In genomic region chr2:19807346-19807745, GRCh38 we compare ENCODE assay signal across 29 cellular contexts.
"Had no signal": no experiment of that assay in that cellular context is flagged by ENCODE, and none has a peak within 500 bp of the region (broad histone marks: within the 10 kb centered on the region; RNA-seq: fewer than 3 reads in every experiment).

No MANE protein-coding gene starts in this region.

- H3K4me3 ChIP-seq: colonic mucosa, lower lobe of right lung, ovary, prostate gland, smooth muscle cell, tibial nerve had no signal

- H3K36me3 ChIP-seq: colonic mucosa, lower lobe of right lung, neutrophil, ovary, prostate gland, tibial nerve had no signal

- H3K4me1 Mint-ChIP-seq: activated CD4-positive, alpha-beta memory T cell treated with anti-CD3 and anti-CD28 coated beads, Interleukin-2, amount 10 ng/mL, durations not matched to agents 7 days and 5 days; activated CD4-positive, alpha-beta T cell treated with anti-CD3 and anti-CD28 coated beads, Interleukin-2, amount 10 ng/mL, durations not matched to agents 7 days and 5 days; stimulated activated naive CD8-positive, alpha-beta T cell treated with anti-CD3 and anti-CD28 coated beads, Interleukin-15, amount 100 ng/mL, for 72 hours had no signal

- DNase-seq: activated CD4-positive, alpha-beta memory T cell treated with anti-CD3 and anti-CD28 coated beads, Interleukin-2, amount 10 ng/mL, durations not matched to agents 7 days and 5 days; activated CD4-positive, alpha-beta T cell treated with anti-CD3 and anti-CD28 coated beads, Interleukin-2, amount 10 ng/mL, durations not matched to agents 7 days and 5 days; activated CD4-positive, CD25-positive, alpha-beta regulatory T cell treated with anti-CD3 and anti-CD28 coated beads, Interleukin-2, amount 50 U/mL, for 72 hours; activated CD8-positive, alpha-beta memory T cell treated with anti-CD3 and anti-CD28 coated beads, Interleukin-2, amount 50 U/mL, for 48 hours; activated gamma-delta T cell treated with Interleukin-2 at 50 U/mL for 16 hours; activated naive CD4-positive, alpha-beta T cell treated with anti-CD3 and anti-CD28 coated beads, Interleukin-2, amount 50 U/mL, for 16 hours; activated T-cell treated with anti-CD3 and anti-CD28 coated beads, Interleukin-2, amount 50 U/mL, for 24 hours; amniotic stem cell; colonic mucosa; endodermal cell; foreskin keratinocyte; kidney glomerular epithelial cell; lower lobe of right lung; mesendoderm; ovary; stimulated activated CD4-positive, alpha-beta T cell treated with anti-CD3 and anti-CD28 coated beads, Interleukin-1b, Interleukin-23, amount 100 ng/mL, for 48 hours; stimulated activated CD4-positive, alpha-beta T cell treated with anti-CD3 and anti-CD28 coated beads, Interleukin-4, amount 100 ng/mL, for 4 hours; stimulated activated CD8-positive, alpha-beta memory T cell treated with anti-CD3 and anti-CD28 coated beads, Interleukin-4, amount 100 ng/mL, for 48 hours; stimulated activated naive CD8-positive, alpha-beta T cell treated with anti-CD3 and anti-CD28 coated beads, Interleukin-15, amount 100 ng/mL, for 72 hours; T-helper 2 cell had no signal

- H3K27ac ChIP-seq: colonic mucosa, foreskin keratinocyte, lower lobe of right lung, neutrophil, ovary, prostate gland, tibial nerve had no signal

- H3K4me2 ChIP-seq: smooth muscle cell had no signal

- ATAC-seq: esophagus mucosa; foreskin keratinocyte; left lobe of liver; lower lobe of right lung; SK-N-SH treated with all-trans-retinoic acid at 6 μM for 48 hours; stimulated activated memory B cell treated with anti-CD40 and anti-IgM and Interleukin-4, amounts not matched to agents 10 μg/mL and 1 μg/mL and 100 μg/mL, for 72 hours had no signal

- H3K9me3 Mint-ChIP-seq: activated CD4-positive, alpha-beta memory T cell treated with anti-CD3 and anti-CD28 coated beads, Interleukin-2, amount 10 ng/mL, durations not matched to agents 7 days and 5 days; activated CD4-positive, alpha-beta T cell treated with anti-CD3 and anti-CD28 coated beads, Interleukin-2, amount 10 ng/mL, durations not matched to agents 7 days and 5 days; activated T-cell treated with anti-CD3 and anti-CD28 coated beads, Interleukin-2, amount 50 U/mL, for 24 hours; endodermal cell; natural killer cell treated with Interleukin-12 subunit alpha and Interleukin-12 subunit beta and Interleukin-15 and Interleukin-18, amount 100 ng/mL, for 72 hours; stimulated activated naive CD8-positive, alpha-beta T cell treated with anti-CD3 and anti-CD28 coated beads, Interleukin-15, amount 100 ng/mL, for 72 hours had no signal

- H3K4me1 ChIP-seq: colonic mucosa, foreskin keratinocyte, lower lobe of right lung had no signal

- H3K27me3 Mint-ChIP-seq: activated CD4-positive, alpha-beta T cell treated with anti-CD3 and anti-CD28 coated beads, Interleukin-2, amount 10 ng/mL, durations not matched to agents 7 days and 5 days; stimulated activated naive CD8-positive, alpha-beta T cell treated with anti-CD3 and anti-CD28 coated beads, Interleukin-15, amount 100 ng/mL, for 72 hours had no signal

- H3K36me3 Mint-ChIP-seq: natural killer cell treated with Interleukin-12 subunit alpha and Interleukin-12 subunit beta and Interleukin-15 and Interleukin-18, amount 100 ng/mL, for 72 hours; stimulated activated memory B cell treated with anti-CD40 and anti-IgM and Interleukin-4, amounts not matched to agents 10 μg/mL and 1 μg/mL and 100 μg/mL, for 72 hours had no signal

- H3K27me3 ChIP-seq: colonic mucosa, neutrophil, ovary, tibial nerve had no signal

- H3K9me3 ChIP-seq: colonic mucosa, lower lobe of right lung, neutrophil, ovary, prostate gland, tibial nerve had no signal

- H3K4me3 Mint-ChIP-seq: activated CD4-positive, alpha-beta memory T cell treated with anti-CD3 and anti-CD28 coated beads, Interleukin-2, amount 10 ng/mL, durations not matched to agents 7 days and 5 days; activated CD4-positive, alpha-beta T cell treated with anti-CD3 and anti-CD28 coated beads, Interleukin-2, amount 10 ng/mL, durations not matched to agents 7 days and 5 days; activated T-cell treated with anti-CD3 and anti-CD28 coated beads, Interleukin-2, amount 50 U/mL, for 24 hours; endodermal cell; natural killer cell treated with Interleukin-12 subunit alpha and Interleukin-12 subunit beta and Interleukin-15 and Interleukin-18, amount 100 ng/mL, for 72 hours; stimulated activated memory B cell treated with anti-CD40 and anti-IgM and Interleukin-4, amounts not matched to agents 10 μg/mL and 1 μg/mL and 100 μg/mL, for 72 hours; stimulated activated naive CD8-positive, alpha-beta T cell treated with anti-CD3 and anti-CD28 coated beads, Interleukin-15, amount 100 ng/mL, for 72 hours had no signal

- H3K27ac Mint-ChIP-seq: activated CD4-positive, alpha-beta memory T cell treated with anti-CD3 and anti-CD28 coated beads, Interleukin-2, amount 10 ng/mL, durations not matched to agents 7 days and 5 days; activated CD4-positive, alpha-beta T cell treated with anti-CD3 and anti-CD28 coated beads, Interleukin-2, amount 10 ng/mL, durations not matched to agents 7 days and 5 days; activated T-cell treated with anti-CD3 and anti-CD28 coated beads, Interleukin-2, amount 50 U/mL, for 24 hours; endodermal cell; natural killer cell treated with Interleukin-12 subunit alpha and Interleukin-12 subunit beta and Interleukin-15 and Interleukin-18, amount 100 ng/mL, for 72 hours; stimulated activated memory B cell treated with anti-CD40 and anti-IgM and Interleukin-4, amounts not matched to agents 10 μg/mL and 1 μg/mL and 100 μg/mL, for 72 hours; stimulated activated naive CD8-positive, alpha-beta T cell treated with anti-CD3 and anti-CD28 coated beads, Interleukin-15, amount 100 ng/mL, for 72 hours had no signal
